In the genomic region with DNA sequence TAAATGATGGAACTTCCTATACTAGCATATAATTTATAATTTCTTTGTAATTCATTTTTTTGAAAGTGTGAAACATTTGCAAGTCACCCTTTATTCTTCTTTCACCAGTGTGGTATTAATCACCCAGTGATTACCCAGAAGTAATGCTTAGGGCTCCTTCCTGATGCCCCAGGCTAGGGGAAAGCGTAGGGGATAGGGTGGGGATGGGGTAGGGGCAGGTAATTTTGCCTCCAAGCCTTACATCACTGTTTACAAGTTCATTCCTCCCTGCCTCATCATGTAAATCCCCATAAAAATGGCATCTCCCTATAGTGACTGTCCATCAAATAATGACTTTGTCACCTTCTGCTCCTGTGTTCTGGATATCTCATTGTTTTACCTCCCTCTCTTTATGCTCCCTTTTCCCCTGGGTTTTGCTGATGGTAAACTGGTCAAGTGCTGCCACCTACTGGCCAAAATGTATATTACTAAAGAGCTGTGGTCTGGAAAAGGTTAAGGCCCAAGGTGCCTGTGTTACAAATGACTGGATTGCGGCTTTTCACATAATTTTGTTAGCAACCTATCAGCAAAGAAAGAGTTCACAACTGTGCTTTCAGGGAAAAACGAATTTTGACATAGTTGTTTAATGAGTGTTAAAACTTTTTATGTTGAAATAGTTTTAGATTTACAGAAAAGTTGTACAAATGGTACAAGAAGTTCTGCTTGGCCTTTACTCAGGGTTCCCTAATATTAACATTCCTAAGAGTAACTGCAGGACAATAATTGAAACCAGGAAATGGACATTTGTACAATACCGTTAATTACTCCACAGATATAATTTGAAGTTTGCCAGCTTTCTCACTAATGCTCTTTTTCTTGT, we compare ENCODE assay signal across 8 cellular contexts. TPM values are rescaled to one million over a fixed set of nuclear protein-coding genes. Genes with fewer than 3 reads are reported as not detected.
DNase-seq lines count a peak whose midpoint lies in the region; ATAC-seq and TF ChIP-seq lines count a peak whose summit lies in the region.

No MANE protein-coding gene starts in this region.

- no peaks in the 10 kb centered on the region for H3K36me3 Mint-ChIP-seq in activated CD4-positive, alpha-beta memory T cell treated with anti-CD3 and anti-CD28 coated beads for 36 hours

- DNase-seq in AG09319 (ENCODE audit: extremely low read depth, low read depth) (peak; percentile 30), HK-2 (ENCODE audit: unreplicated experiment) (peak; percentile 42), NCI-H82 treated with DMSO at 0.1 percent for 48 hours (lab: John Stamatoyannopoulos, UW; ENCODE audit: unreplicated experiment) (peak; percentile 72), ecto neural progenitor cell (ENCODE audit: low spot score) (peak; percentile 77), lung microvascular endothelial cell (ENCODE audit: low read depth in 2 of 2) (peak; percentile 79 to 87)
- DNase-seq in activated CD4-positive, alpha-beta memory T cell treated with anti-CD3 and anti-CD28 coated beads for 36 hours: peak; percentile 75
- peak; percentile 39 to 44 for DNase-seq in stimulated activated CD8-positive, alpha-beta memory T cell treated with anti-CD3 and anti-CD28 coated beads, Interleukin-2, amount 100 ng/mL, for 1 hour (ENCODE audit: low read depth in 2 of 2)

- H3K27ac Mint-ChIP-seq in activated CD4-positive, alpha-beta memory T cell treated with anti-CD3 and anti-CD28 coated beads for 36 hours: no peak overlapping the region

- no peak overlapping the region for H3K4me3 Mint-ChIP-seq in activated CD4-positive, alpha-beta memory T cell treated with anti-CD3 and anti-CD28 coated beads for 36 hours

- H3K9me3 Mint-ChIP-seq in activated CD4-positive, alpha-beta memory T cell treated with anti-CD3 and anti-CD28 coated beads for 36 hours: no peaks in the 10 kb centered on the region

- POLR2A ChIA-PET in activated CD4-positive, alpha-beta memory T cell treated with anti-CD3 and anti-CD28 coated beads for 36 hours (lab: Charles Lee): no interaction called here

- CTCF ChIA-PET in activated CD4-positive, alpha-beta memory T cell treated with anti-CD3 and anti-CD28 coated beads for 36 hours (lab: Charles Lee): interaction anchor here (0.5 to 3.3 kb wide), 24 partner anchors 9 to 507 kb away, joined by 3 to 94 read pairs (median 4); no protein-coding TSS in a partner anchor

- ATAC-seq in GM19023 (IDR thresholded peaks at IDR 0.05; ENCODE audit: unreplicated experiment): peak; percentile 74

- peak; percentile 59 for TF ChIP-seq CTCF in AG09319 (IDR thresholded peaks at IDR 0.05; ENCODE audit: low read depth, low read length)

- H3K4me1 Mint-ChIP-seq in activated CD4-positive, alpha-beta memory T cell treated with anti-CD3 and anti-CD28 coated beads for 36 hours (ENCODE audit: low read depth): peaks cover 10% of the 10 kb centered on the region

- H3K27me3 Mint-ChIP-seq in activated CD4-positive, alpha-beta memory T cell treated with anti-CD3 and anti-CD28 coated beads for 36 hours: peaks cover 1% of the 10 kb centered on the region

- intact Hi-C loops in activated CD4-positive, alpha-beta memory T cell treated with anti-CD3 and anti-CD28 coated beads for 36 hours (cut with micrococcal nuclease): loop anchor here (1.0 to 2.0 kb wide), 4 partner anchors 53 to 479 kb away; no protein-coding TSS in a partner anchor

RNA-seq across cellular contexts. Expression of a gene that starts 54.7 kb away (rescaled TPM):
- not detected for total RNA-seq in activated CD4-positive, alpha-beta memory T cell treated with anti-CD3 and anti-CD28 coated beads for 36 hours
- total RNA-seq in lung microvascular endothelial cell: not detected in 2 replicates

RNA-seq across cellular contexts. Expression of a gene that starts 56.3 kb away (rescaled TPM):
- 10 to 100 TPM; 18.2 to 19.3 TPM for total RNA-seq in activated CD4-positive, alpha-beta memory T cell treated with anti-CD3 and anti-CD28 coated beads for 36 hours
- total RNA-seq in lung microvascular endothelial cell: 27.2 and 35.5 TPM in 2 replicates

Comparison
In these comparisons a context has a peak if more than half of its experiments do, and no peak if none do; other contexts are left out.
1. Peak in every context shown above with its lines: DNase-seq and ATAC-seq.
2. DNase-seq: peak in every context shown above with its lines; median percentile 83 in lung microvascular endothelial cell; 77 in ecto neural progenitor cell; 75 in activated CD4-positive, alpha-beta memory T cell treated with anti-CD3 and anti-CD28 coated beads for 36 hours; 72 in NCI-H82 treated with DMSO at 0.1 percent for 48 hours; 42 in HK-2; 42 in stimulated activated CD8-positive, alpha-beta memory T cell treated with anti-CD3 and anti-CD28 coated beads, Interleukin-2, amount 100 ng/mL, for 1 hour; 30 in AG09319.